Comparison of ENCODE assay signal across 11 cellular contexts in the genomic region with DNA sequence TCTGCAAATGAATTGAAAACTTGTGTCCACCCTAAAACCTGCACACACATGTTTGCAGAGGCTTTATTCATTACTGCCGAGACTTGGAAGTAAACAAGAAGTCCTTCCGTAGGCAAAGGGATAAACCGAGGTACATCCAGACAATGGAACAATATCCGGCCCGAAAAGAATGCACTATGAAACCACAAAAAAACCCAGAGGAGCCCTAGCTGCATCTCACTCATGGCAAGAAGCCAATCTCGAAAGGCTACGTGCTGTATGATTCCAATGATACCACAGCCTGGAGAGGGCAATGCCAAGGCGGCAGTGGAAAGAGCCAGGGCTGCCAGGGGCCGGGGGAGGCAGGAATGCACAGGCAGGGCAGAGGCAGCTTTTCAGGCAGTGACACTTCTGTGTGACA. TPM values are rescaled to one million over a fixed set of nuclear protein-coding genes. Genes with fewer than 3 reads are reported as not detected.
DNase-seq lines count a peak whose midpoint lies in the region; ATAC-seq, FAIRE-seq and TF ChIP-seq lines count a peak whose summit lies in the region.
"Had no signal": no experiment of that assay in that cellular context is flagged by ENCODE, and none has a peak within 500 bp of the region (broad histone marks: within the 10 kb centered on the region; RNA-seq: fewer than 3 reads in every experiment).

No MANE protein-coding gene starts in this region.

- TF ChIP-seq RAD21 in H1 (IDR thresholded peaks at IDR 0.05 in 1 of 2, conservative IDR thresholded peaks at IDR 0.05 in 1 of 2; ENCODE audit: low read depth in 2 of 2, low read length in 2 of 2), result no peak

- H3K79me1 ChIP-seq in H1 (ENCODE audit: low read depth, low read length), result no peaks in the 10 kb centered on the region

- H4K5ac ChIP-seq in H1 (ENCODE audit: insufficient read length, low read depth, low read length), result no peak overlapping the region

- H3K56ac ChIP-seq in H1 (replicated peaks; ENCODE audit: insufficient read length, low read depth, low read length), result no peak overlapping the region

- H2AK5ac ChIP-seq in H1 (ENCODE audit: low read depth, low read length), result no peak overlapping the region

- intact Hi-C loops in pancreas (cut with DNase I), result loop anchor here in 2 of 3 donors (10.0 kb wide), 1 partner anchor 49 kb away; a partner anchor contains a TSS

- TF ChIP-seq EP300 in H1 (IDR thresholded peaks at IDR 0.05; ENCODE audit: borderline replicate concordance in 1 of 2, low read depth in 2 of 2, low read length in 2 of 2), result no peak

- H3K4me1 ChIP-seq in H1 (replicated peaks in 1 of 4; ENCODE audit: control insufficient read depth in 3 of 4, insufficient read depth in 4 of 4, low read length in 3 of 4) (peaks cover 0 to 7% (median 0%) of the 10 kb centered on the region in 4 experiments; a peak in 2 of 7 replicates), pancreas (no peaks in the 10 kb centered on the region)

- no peak for ATAC-seq in pancreas
- ATAC-seq in HG03469 (IDR thresholded peaks at IDR 0.05; ENCODE audit: unreplicated experiment), result no peak
- ATAC-seq: effector memory CD8-positive, alpha-beta T cell had no signal

- no peak overlapping the region for H3K14ac ChIP-seq in H1 (ENCODE audit: insufficient read length)

- H4K91ac ChIP-seq in H1 (replicated peaks; ENCODE audit: insufficient read length, low read length), result no peak overlapping the region

- H3K27ac ChIP-seq in H1 (ENCODE audit: low read depth, low read length) (no peak overlapping the region), pancreas (no peak overlapping the region)

- H3K23ac ChIP-seq in H1 (ENCODE audit: insufficient read length), result no peak overlapping the region

- no peak for FAIRE-seq in H1 (lab: Jason Lieb, UNC)
- no peak for FAIRE-seq in pancreas (lab: Jason Lieb, UNC)
- FAIRE-seq: A204.1 had no signal

- no peak overlapping the region for H2BK120ac ChIP-seq in H1 (replicated peaks; ENCODE audit: low read depth, low read length)

- no peak for TF ChIP-seq CTCF in H1 (IDR thresholded peaks at IDR 0.05; ENCODE audit: control extremely low read depth in 1 of 3, insufficient read depth in 1 of 3, low read depth in 1 of 3, low read length in 3 of 3)
- TF ChIP-seq CTCF in pancreas (IDR thresholded peaks at IDR 0.05), result no peak

- no peaks in the 10 kb centered on the region for H4K20me1 ChIP-seq in H1 (replicated peaks in 1 of 2; ENCODE audit: control insufficient read depth in 1 of 2, insufficient read depth in 2 of 2, low read length in 2 of 2)

- H3K18ac ChIP-seq in H1 (ENCODE audit: extremely low read depth, low read length), result no peak overlapping the region

- WGBS in H1 (ENCODE audit: extremely low coverage in 1 of 2, insufficient coverage in 1 of 2, insufficient read length in 1 of 2, insufficient replicate concordance in 2 of 2, low coverage in 1 of 2, low lambda C conversion rate in 2 of 2, missing lambda C conversion rate in 1 of 2), 2 experiments, result 93% methylated on average over 9 of the region's 9 CpGs; no CpG with 5 or more reads in 1 of the 2 experiments
- WGBS in pancreas, 2 donors, result 55 to 60% methylated on average over 9 of the region's 9 CpGs

- H3K36me3 ChIP-seq in H1 (ENCODE audit: control insufficient read depth in 2 of 4, insufficient read depth in 4 of 4, low read length in 3 of 4) (no peaks in the 10 kb centered on the region), pancreas (no peaks in the 10 kb centered on the region)

- H3K4me2 ChIP-seq in H1 (ENCODE audit: insufficient read depth in 1 of 2, low read depth in 2 of 2, low read length in 2 of 2), result no peak overlapping the region

- CTCF ChIA-PET in H1 (lab: Charles Lee; ENCODE audit: partially characterized antibody), result interaction anchor here (0.6 to 0.7 kb wide), 3 partner anchors 11 to 1443 kb away, joined by 3 read pairs; no protein-coding TSS in a partner anchor

- H3K9me3 ChIP-seq in H1 (ENCODE audit: insufficient read depth in 2 of 2, low read depth in 1 of 2, low read length in 1 of 2) (no peaks in the 10 kb centered on the region), pancreas (no peaks in the 10 kb centered on the region)

- peak; percentile 59 for DNase-seq in DMS53 (lab: John Stamatoyannopoulos, UW)
- no peak for DNase-seq in DMS53 treated with DMSO at 0.1 percent for 48 hours (lab: John Stamatoyannopoulos, UW; ENCODE audit: unreplicated experiment)
- peak; percentile 58 for DNase-seq in NCI-H2107 treated with DMSO at 0.1 percent for 48 hours (lab: John Stamatoyannopoulos, UW; ENCODE audit: unreplicated experiment)
- DNase-seq in H1 (ENCODE audit: low read depth in 1 of 2, low spot score in 2 of 2), result peak in 1 of 2 experiments; percentile 42
- DNase-seq in pancreas, result peak in 4 of 6 donors; percentile 10 to 39 (median 12)
- no peak for DNase-seq in epidermal melanocyte (ENCODE audit: insufficient read length, low spot score)
- no peak for DNase-seq in NCI-H524 (lab: John Stamatoyannopoulos, UW)
- DNase-seq: midbrain had no signal

- no peak overlapping the region for H2BK20ac ChIP-seq in H1 (ENCODE audit: low read length)

- no peak overlapping the region for H3K9ac ChIP-seq in H1 (replicated peaks in 1 of 4; ENCODE audit: extremely low read depth in 1 of 4, low read depth in 3 of 4, low read length in 3 of 4)

- no peaks in the 10 kb centered on the region for H3K79me2 ChIP-seq in H1 (ENCODE audit: control insufficient read depth in 1 of 2, insufficient read depth in 2 of 2, low read length in 2 of 2)

- no peaks in the 10 kb centered on the region for H3K27me3 ChIP-seq in H1 (replicated peaks in 1 of 4; ENCODE audit: control insufficient read depth in 3 of 4, extremely low read depth in 1 of 4, insufficient read depth in 3 of 4, low read length in 3 of 4)
- no peaks in the 10 kb centered on the region for H3K27me3 ChIP-seq in pancreas

- POLR2A ChIA-PET in H1 (lab: Charles Lee; ENCODE audit: partially characterized antibody), result no interaction called here

- no peak overlapping the region for H2BK15ac ChIP-seq in H1 (ENCODE audit: low read length)

- H2BK5ac ChIP-seq in H1 (ENCODE audit: low read depth, low read length), result no peak overlapping the region

- H2AFZ ChIP-seq in H1 (ENCODE audit: low read length), result no peak overlapping the region

- H3K4me3 ChIP-seq in H1 (ENCODE audit: extremely low read depth in 1 of 4, insufficient read depth in 2 of 4, low read depth in 3 of 4, low read length in 4 of 4) (no peak overlapping the region), pancreas (no peak overlapping the region)

- peaks cover 2% of the 10 kb centered on the region; the same call in 1 of the 2 replicates for H3K23me2 ChIP-seq in H1 (ENCODE audit: low read depth, low read length)

- H2BK12ac ChIP-seq in H1 (ENCODE audit: low read depth, low read length), result 0 out of 2 replicates have a peak overlapping the region, but pooled peaks have one; percentile 39

- H3K4ac ChIP-seq in H1 (replicated peaks; ENCODE audit: insufficient read length, low read depth, low read length), result no peak overlapping the region

- H4K8ac ChIP-seq in H1 (ENCODE audit: extremely low read depth, insufficient read depth, low read length), result no peak overlapping the region

- no peak for TF ChIP-seq POLR2A in H1 (IDR thresholded peaks at IDR 0.05; ENCODE audit: control extremely low read depth in 1 of 2, low read depth in 2 of 2, low read length in 2 of 2)

RNA-seq across cellular contexts. Expression of a gene that starts 3.2 kb away (rescaled TPM):
- 86.0 and 86.4 TPM in 2 replicates for total RNA-seq in H1 (2021; fragmentation: NEBNext Ultra II Directional; extraction: Animal tissue kit (Norgen Biotek cat#: 25700))
- polyA plus RNA-seq in H1 (2011; rRNA removed) (244 and 281 TPM in 2 replicates), pancreas (10 to 100 TPM; 79.3 to 92.1 TPM)
- polyA plus RNA-seq in H1 (2011; cell fraction: cytosol; rRNA removed), result 212 TPM
- 155 TPM for polyA plus RNA-seq in H1 (2011; cell fraction: nucleus; rRNA removed)
- 93.5 to 140 TPM (median 122 TPM) in 4 replicates for polyA plus RNA-seq in H1 (2012, experiment 1 of 2)
- polyA plus RNA-seq in H1 (2012, experiment 2 of 2), result 130 TPM
- polyA plus RNA-seq in H1 (2013, experiment 1 of 2), result 104 TPM
- polyA plus RNA-seq in H1 (2013, experiment 2 of 2), result 109 TPM
- polyA minus RNA-seq in H1 (2011; rRNA and poly(A)+ RNA removed), result 35.1 and 53.0 TPM in 2 replicates
- polyA minus RNA-seq in H1 (2011; cell fraction: cytosol; rRNA and poly(A)+ RNA removed), result 58.9 TPM
- 60.1 TPM for polyA minus RNA-seq in H1 (2011; cell fraction: nucleus; rRNA and poly(A)+ RNA removed)
- total RNA-seq in pancreas, result 10 to 100 TPM; 16.7 to 58.1 (median 31.5) TPM

RNA-seq across cellular contexts. Expression of a gene that starts 24.5 kb away (rescaled TPM):
- total RNA-seq in H1 (2021; fragmentation: NEBNext Ultra II Directional; extraction: Animal tissue kit (Norgen Biotek cat#: 25700)), result not detected in 2 replicates
- not detected in 2 replicates for polyA plus RNA-seq in H1 (2011; rRNA removed)
- not detected for polyA plus RNA-seq in H1 (2011; cell fraction: cytosol; rRNA removed)
- not detected for polyA plus RNA-seq in H1 (2011; cell fraction: nucleus; rRNA removed)
- polyA plus RNA-seq in H1 (2012, experiment 1 of 2), result not detected in 4 replicates
- polyA plus RNA-seq in H1 (2012, experiment 2 of 2), result not detected
- polyA plus RNA-seq in H1 (2013, experiment 1 of 2), result 0.14 TPM
- not detected for polyA plus RNA-seq in H1 (2013, experiment 2 of 2)
- not detected in 2 replicates for polyA minus RNA-seq in H1 (2011; rRNA and poly(A)+ RNA removed)
- not detected for polyA minus RNA-seq in H1 (2011; cell fraction: cytosol; rRNA and poly(A)+ RNA removed)
- polyA minus RNA-seq in H1 (2011; cell fraction: nucleus; rRNA and poly(A)+ RNA removed), result not detected
- total RNA-seq in pancreas, result 1 to 10 TPM in 2 of 6 donors, under 1 TPM in 4; 0.24 to 2.0 (median 0.70) TPM
- polyA plus RNA-seq in pancreas, result 1 to 10 TPM; 3.1 to 6.6 TPM

RNA-seq across cellular contexts. Expression of a gene that starts 52.3 kb away (rescaled TPM):
- not detected in 2 replicates for total RNA-seq in H1 (2021; fragmentation: NEBNext Ultra II Directional; extraction: Animal tissue kit (Norgen Biotek cat#: 25700))
- polyA plus RNA-seq in H1 (2011; rRNA removed) (0.02 and 0.08 TPM in 2 replicates), pancreas (not detected)
- 0.03 TPM for polyA plus RNA-seq in H1 (2011; cell fraction: cytosol; rRNA removed)
- 0.04 TPM for polyA plus RNA-seq in H1 (2011; cell fraction: nucleus; rRNA removed)
- 0.06 TPM in 1 of 4 replicates, not detected in the others for polyA plus RNA-seq in H1 (2012, experiment 1 of 2)
- not detected for polyA plus RNA-seq in H1 (2012, experiment 2 of 2)
- polyA plus RNA-seq in H1 (2013, experiment 1 of 2), result 0.02 TPM
- polyA plus RNA-seq in H1 (2013, experiment 2 of 2), result 0.02 TPM
- not detected in 2 replicates for polyA minus RNA-seq in H1 (2011; rRNA and poly(A)+ RNA removed)
- polyA minus RNA-seq in H1 (2011; cell fraction: cytosol; rRNA and poly(A)+ RNA removed), result not detected
- polyA minus RNA-seq in H1 (2011; cell fraction: nucleus; rRNA and poly(A)+ RNA removed), result not detected
- not detected for total RNA-seq in pancreas

RNA-seq across cellular contexts. Expression of a gene that starts 53.7 kb away (rescaled TPM):
- 5.2 and 5.6 TPM in 2 replicates for total RNA-seq in H1 (2021; fragmentation: NEBNext Ultra II Directional; extraction: Animal tissue kit (Norgen Biotek cat#: 25700))
- polyA plus RNA-seq in H1 (2011; rRNA removed) (10.0 and 16.2 TPM in 2 replicates), pancreas (100 to 1,000 TPM; 809 to 814 TPM)
- polyA plus RNA-seq in H1 (2011; cell fraction: cytosol; rRNA removed), result 9.5 TPM
- polyA plus RNA-seq in H1 (2011; cell fraction: nucleus; rRNA removed), result 15.0 TPM
- polyA plus RNA-seq in H1 (2012, experiment 1 of 2), result 6.7 to 16.0 TPM (median 10.2 TPM) in 4 replicates
- 15.9 TPM for polyA plus RNA-seq in H1 (2012, experiment 2 of 2)
- 6.3 TPM for polyA plus RNA-seq in H1 (2013, experiment 1 of 2)
- 6.8 TPM for polyA plus RNA-seq in H1 (2013, experiment 2 of 2)
- 1.9 and 2.5 TPM in 2 replicates for polyA minus RNA-seq in H1 (2011; rRNA and poly(A)+ RNA removed)
- 5.4 TPM for polyA minus RNA-seq in H1 (2011; cell fraction: cytosol; rRNA and poly(A)+ RNA removed)
- polyA minus RNA-seq in H1 (2011; cell fraction: nucleus; rRNA and poly(A)+ RNA removed), result 2.9 TPM
- total RNA-seq in pancreas, result 100 to 1,000 TPM in 5 of 6 donors, 10 to 100 TPM in 1; 69.5 to 532 (median 190) TPM

Comparison
In these comparisons a context has a peak if more than half of its experiments do, and no peak if none do; other contexts are left out.
1. DNase-seq: peak in DMS53 (single experiment), NCI-H2107 treated with DMSO at 0.1 percent for 48 hours (single experiment) and pancreas (4 of 6); none in DMS53 treated with DMSO at 0.1 percent for 48 hours (single experiment), epidermal melanocyte (single experiment) and NCI-H524 (0 of 2).